In the genomic region with DNA sequence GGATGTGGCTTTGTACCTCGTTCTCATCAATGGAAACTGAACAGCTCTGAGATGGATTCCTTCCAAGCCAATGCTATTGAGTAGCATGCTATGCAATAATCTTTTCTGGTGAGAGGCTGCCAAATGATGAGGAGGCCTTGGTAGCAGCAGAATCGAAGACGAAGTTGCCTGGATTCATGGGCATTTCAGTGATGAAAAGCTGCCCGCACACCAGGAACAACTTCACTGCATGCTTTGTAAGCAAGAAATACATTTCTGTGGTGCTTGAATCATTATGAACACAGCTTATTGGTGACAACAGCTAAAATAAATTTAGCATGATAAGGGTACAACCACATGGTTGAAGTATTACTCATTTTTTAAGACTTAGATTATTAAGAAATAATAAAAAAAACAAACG, we compare ENCODE assay signal across 16 cellular contexts.
"Had no signal": no experiment of that assay in that cellular context is flagged by ENCODE, and none has a peak within 500 bp of the region (broad histone marks: within the 10 kb centered on the region; RNA-seq: fewer than 3 reads in every experiment).

No MANE protein-coding gene starts in this region.

- H3K79me2 ChIP-seq: hepatocyte had no signal

- H3K4me1 ChIP-seq: esophagus muscularis mucosa, right atrium auricular region had no signal

- H3K27me3 Mint-ChIP-seq: dendritic cell treated with granulocyte-macrophage colony-stimulating factor and Interleukin-4, amounts not matched to agents 40 ng/mL and 50 ng/mL, for 4 days; effector memory CD8-positive, alpha-beta T cell; naive thymus-derived CD8-positive, alpha-beta T cell; type B pancreatic cell had no signal

- H3K27ac Mint-ChIP-seq: dendritic cell treated with granulocyte-macrophage colony-stimulating factor and Interleukin-4, amounts not matched to agents 40 ng/mL and 50 ng/mL, for 4 days; effector memory CD8-positive, alpha-beta T cell; naive thymus-derived CD8-positive, alpha-beta T cell; type B pancreatic cell had no signal

- H3K36me3 ChIP-seq: esophagus muscularis mucosa, right atrium auricular region had no signal

- H3K9me3 ChIP-seq: esophagus muscularis mucosa, right atrium auricular region had no signal

- H3K9me3 Mint-ChIP-seq: dendritic cell treated with granulocyte-macrophage colony-stimulating factor and Interleukin-4, amounts not matched to agents 40 ng/mL and 50 ng/mL, for 4 days; type B pancreatic cell had no signal

- ATAC-seq: effector memory CD8-positive, alpha-beta T cell; foreskin keratinocyte; naive thymus-derived CD8-positive, alpha-beta T cell had no signal

- H3K36me3 Mint-ChIP-seq: naive thymus-derived CD8-positive, alpha-beta T cell; type B pancreatic cell had no signal

- H2AFZ ChIP-seq: hepatocyte had no signal

- H3K27ac ChIP-seq: epithelial cell of prostate, esophagus muscularis mucosa, foreskin keratinocyte, hepatocyte, right atrium auricular region had no signal

- DNase-seq: effector memory CD8-positive, alpha-beta T cell; foreskin keratinocyte; head of caudate nucleus; kidney glomerular epithelial cell; mesendoderm; naive thymus-derived CD8-positive, alpha-beta T cell; posterior cingulate gyrus; stimulated activated CD4-positive, alpha-beta T cell treated with anti-CD3 and anti-CD28 coated beads, Interleukin-2, amount 100 ng/mL, for 48 hours; stimulated activated naive CD4-positive, alpha-beta T cell treated with Interleukin-2 at 50 U/mL for 16 hours had no signal

- H3K4me3 Mint-ChIP-seq: dendritic cell treated with granulocyte-macrophage colony-stimulating factor and Interleukin-4, amounts not matched to agents 40 ng/mL and 50 ng/mL, for 4 days; effector memory CD8-positive, alpha-beta T cell; naive thymus-derived CD8-positive, alpha-beta T cell; type B pancreatic cell had no signal

- H3K4me1 Mint-ChIP-seq: naive thymus-derived CD8-positive, alpha-beta T cell had no signal

- H3K27me3 ChIP-seq: esophagus muscularis mucosa, foreskin keratinocyte, hepatocyte, right atrium auricular region had no signal

- H3K4me3 ChIP-seq: esophagus muscularis mucosa, hepatocyte, right atrium auricular region, smooth muscle cell had no signal
